8 cellular contexts compared by ENCODE assay signal in the genomic region with DNA sequence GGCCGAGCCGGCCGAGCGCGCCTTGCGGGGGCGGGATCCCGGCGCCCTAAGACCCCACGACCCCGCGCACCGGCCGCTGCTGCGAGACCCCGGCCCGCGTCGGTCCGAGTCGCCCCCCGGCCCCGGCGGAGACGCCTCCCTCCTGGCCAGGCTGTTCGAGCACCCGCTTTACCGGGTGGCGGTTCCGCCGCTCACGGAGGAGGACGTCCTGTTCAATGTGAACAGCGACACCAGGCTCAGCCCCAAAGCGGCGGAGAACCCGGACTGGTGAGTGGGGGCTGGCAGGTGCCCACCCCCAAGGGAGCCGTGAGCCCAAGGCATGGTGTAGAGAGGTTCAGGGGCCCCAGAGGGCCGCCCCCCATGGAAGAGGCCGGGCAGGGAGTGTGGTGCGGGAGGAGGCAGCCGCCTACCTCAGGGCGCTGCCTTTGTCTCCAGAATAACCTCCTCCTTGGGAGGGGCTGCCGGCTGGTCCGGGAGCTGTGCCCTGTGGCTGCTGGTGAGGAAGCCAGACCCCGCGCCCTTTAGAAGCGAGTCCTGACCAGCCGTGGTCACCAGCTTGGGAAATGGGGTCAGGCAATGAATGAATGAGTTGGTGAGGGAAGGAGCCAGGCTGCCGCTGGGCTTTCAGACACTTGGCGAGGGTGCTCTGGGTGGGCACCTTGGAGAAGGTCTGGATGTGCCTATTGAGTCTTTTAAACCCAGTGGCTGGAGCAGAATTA. TPM values are rescaled to one million over a fixed set of nuclear protein-coding genes. Genes with fewer than 3 reads are reported as not detected.
DNase-seq lines count a peak whose midpoint lies in the region; ATAC-seq, FAIRE-seq and TF ChIP-seq lines count a peak whose summit lies in the region.

No MANE protein-coding gene starts in this region.

- no peak for ATAC-seq in HG03457 (IDR thresholded peaks at IDR 0.05; ENCODE audit: unreplicated experiment)

- DNase-seq in AG04450 (ENCODE audit: low read depth, low spot score) (no peak), HL-60 (ENCODE audit: low read depth in 1 of 2, low spot score in 1 of 2) (no peak), endothelial cell of umbilical vein (ENCODE audit: low read depth, low spot score) (peak; percentile 24), GM13976 (ENCODE audit: low spot score) (no peak), NCI-H82 (lab: John Stamatoyannopoulos, UW) (no peak), hepatic stellate cell (ENCODE audit: low spot score) (no peak)

- peak overlapping the region; percentile 20 for H3K9ac ChIP-seq in endothelial cell of umbilical vein (replicated peaks; ENCODE audit: extremely low read depth, insufficient read depth, low read length)

- POLR2A ChIA-PET in AG04450 (lab: Yijun Ruan, JAX) (interaction anchor here (2.1 kb wide), 1 partner anchor 129 kb away, joined by 19 read pairs; no protein-coding TSS in a partner anchor), endothelial cell of umbilical vein (lab: Charles Lee) (no interaction called here)

- H3K9me3 Mint-ChIP-seq in nephron = no peaks in the 10 kb centered on the region

- peaks cover 3 to 24% of the 10 kb centered on the region in 2 experiments for H3K36me3 ChIP-seq in endothelial cell of umbilical vein (ENCODE audit: control insufficient read depth in 2 of 2, extremely low read depth in 1 of 2, insufficient read depth in 2 of 2, low read length in 2 of 2)

- peak overlapping the region; percentile 89 for H3K4me3 ChIP-seq in AG04450 (ENCODE audit: low read depth, low read length)
- peak overlapping the region; percentile 60 for H3K4me3 ChIP-seq in HL-60 (replicated peaks; ENCODE audit: insufficient read depth, low read length)
- peak overlapping the region; percentile 61 to 94 (median 80) for H3K4me3 ChIP-seq in endothelial cell of umbilical vein (replicated peaks in 1 of 3; ENCODE audit: insufficient read depth in 1 of 3, low read depth in 1 of 3, low read length in 3 of 3)

- no peak for TF ChIP-seq POLR2A in endothelial cell of umbilical vein (IDR thresholded peaks at IDR 0.05; ENCODE audit: low read depth, low read length)

- peak; percentile 74 for FAIRE-seq in endothelial cell of umbilical vein (lab: Jason Lieb, UNC)

- dilution Hi-C loops in endothelial cell of umbilical vein (cut with MboI; ENCODE audit: extremely low pct_ligation_motif_present, low sequenced_read_pairs) = no loop called here

- peak overlapping the region; percentile 87 for H3K4me2 ChIP-seq in endothelial cell of umbilical vein (ENCODE audit: insufficient read depth, low read length)

- no TSS peak for BruUV-seq in endothelial cell of umbilical vein (replicated peaks; lab: Mats Ljungman, UMichigan)

- H3K27ac Mint-ChIP-seq in nephron = peak overlapping the region; percentile 75 to 88 (median 84)

- H3K9me1 ChIP-seq in endothelial cell of umbilical vein (replicated peaks; ENCODE audit: control insufficient read depth, extremely low read depth, insufficient read depth, low read length) = no peaks in the 10 kb centered on the region

- H2AFZ ChIP-seq in endothelial cell of umbilical vein (ENCODE audit: low read depth, low read length) = peak overlapping the region; percentile 67

- H3K4me1 Mint-ChIP-seq in nephron = peaks cover 66% of the 10 kb centered on the region

- no peaks in the 10 kb centered on the region for H4K20me1 ChIP-seq in endothelial cell of umbilical vein (replicated peaks; ENCODE audit: control insufficient read depth, extremely low read depth, insufficient read depth, low read length)

- intact Hi-C loops in endothelial cell of umbilical vein (cut with micrococcal nuclease) = loop anchor here (2.0 kb wide), 1 partner anchor 45 kb away; no protein-coding TSS in a partner anchor

- H3K27me3 Mint-ChIP-seq in nephron (ENCODE audit: low read depth) = peaks cover 5% of the 10 kb centered on the region

- H3K9me3 ChIP-seq in AG04450 (ENCODE audit: control insufficient read depth, insufficient read depth, low read length) (no peaks in the 10 kb centered on the region; the same call in 1 of the 2 replicates), endothelial cell of umbilical vein (replicated peaks; ENCODE audit: control insufficient read depth, insufficient read depth, low read length) (no peaks in the 10 kb centered on the region)

- H3K36me3 Mint-ChIP-seq in nephron (ENCODE audit: low read depth) = peaks cover 26% of the 10 kb centered on the region

- CTCF ChIA-PET in AG04450 (lab: Charles Lee) (interaction anchor here (1.1 kb wide), 1 partner anchor 129 kb away, joined by 3 read pairs; no protein-coding TSS in a partner anchor), endothelial cell of umbilical vein (lab: Charles Lee) (interaction anchor here (1.1 to 3.7 kb wide), 3 partner anchors 127 to 135 kb away, joined by 3 to 20 read pairs (median 4); no protein-coding TSS in a partner anchor)

- H3K4me1 ChIP-seq in endothelial cell of umbilical vein (ENCODE audit: control insufficient read depth, extremely low read depth, insufficient read depth, low read length) = peaks cover 15% of the 10 kb centered on the region

- no peak for TF ChIP-seq CTCF in AG04450 (IDR thresholded peaks at IDR 0.05; ENCODE audit: low read depth, low read length)
- TF ChIP-seq CTCF in HL-60 (IDR thresholded peaks at IDR 0.05; ENCODE audit: insufficient read depth, low read length) = no peak
- TF ChIP-seq CTCF in endothelial cell of umbilical vein (IDR thresholded peaks at IDR 0.05; ENCODE audit: extremely low read depth in 1 of 2, insufficient read depth in 1 of 2, low read depth in 1 of 2, low read length in 2 of 2) = no peak
- TF ChIP-seq CTCF in nephron (IDR thresholded peaks at IDR 0.05; ENCODE audit: unreplicated experiment in 3 of 3) = no peak
- no peak for TF ChIP-seq CTCF in GM13976 (IDR thresholded peaks at IDR 0.05; ENCODE audit: borderline replicate concordance, control extremely low read depth, extremely low read depth, insufficient read depth, missing control alignments)

- peak overlapping the region; percentile 86 to 94 (median 92) for H3K4me3 Mint-ChIP-seq in nephron

- H3K27me3 ChIP-seq in AG04450 (ENCODE audit: control insufficient read depth, insufficient read depth, low read length) (no peaks in the 10 kb centered on the region), HL-60 (ENCODE audit: insufficient read depth, poor library complexity, severe bottlenecking) (peaks cover 8% of the 10 kb centered on the region), endothelial cell of umbilical vein (ENCODE audit: control insufficient read depth in 2 of 2, insufficient read depth in 2 of 2, low read length in 2 of 2) (no peaks in the 10 kb centered on the region)

- H3K27ac ChIP-seq in AG04450 (ENCODE audit: low read depth, low read length) (peak overlapping the region; percentile 21), HL-60 (replicated peaks) (no peak overlapping the region), endothelial cell of umbilical vein (ENCODE audit: insufficient read depth, low read depth, low read length) (peak overlapping the region; percentile 14)

- H3K79me2 ChIP-seq in endothelial cell of umbilical vein (ENCODE audit: control insufficient read depth, insufficient read depth, low read length) = peaks cover 35% of the 10 kb centered on the region

- in situ Hi-C loops in GM13976 (cut with MboI; ENCODE audit: low sequenced_read_pairs, unreplicated experiment) = no loop called here

TF ChIP-seq in endothelial cell of umbilical vein, 7 proteins besides CTCF, POLR2A, EP300 and RAD21:
- no peak for TF ChIP-seq EZH2 (IDR thresholded peaks at IDR 0.05; ENCODE audit: borderline replicate concordance, low read depth, low read length, severe bottlenecking)
- TF ChIP-seq JUN (IDR thresholded peaks at IDR 0.05; ENCODE audit: borderline replicate concordance, insufficient read depth, insufficient read length, low read depth) = no peak
- TF ChIP-seq MYC (IDR thresholded peaks at IDR 0.05; ENCODE audit: low read depth, low read length) = no peak
- TF ChIP-seq GATA2 (IDR thresholded peaks at IDR 0.05; ENCODE audit: insufficient read depth, insufficient read length, low read depth, low read length) = no peak
- no peak for TF ChIP-seq FOS (IDR thresholded peaks at IDR 0.05; ENCODE audit: borderline replicate concordance, insufficient read depth, low read length)
- TF ChIP-seq POLR2AphosphoS5 (IDR thresholded peaks at IDR 0.05; ENCODE audit: insufficient read depth, low read depth, low read length) = no peak
- TF ChIP-seq, protein P1, sequence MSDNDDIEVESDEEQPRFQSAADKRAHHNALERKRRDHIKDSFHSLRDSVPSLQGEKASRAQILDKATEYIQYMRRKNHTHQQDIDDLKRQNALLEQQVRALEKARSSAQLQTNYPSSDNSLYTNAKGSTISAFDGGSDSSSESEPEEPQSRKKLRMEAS (IDR thresholded peaks at IDR 0.05; ENCODE audit: insufficient read depth, insufficient read length) = no peak

RNA-seq across cellular contexts. Expression of a gene that starts 1.3 kb away (rescaled TPM):
- 34.5 and 44.6 TPM in 2 replicates for polyA plus RNA-seq in AG04450 (2011; rRNA removed)
- 39.0 and 42.8 TPM in 2 replicates for polyA minus RNA-seq in AG04450 (2011; rRNA and poly(A)+ RNA removed)
- total RNA-seq in endothelial cell of umbilical vein = 34.5 and 44.4 TPM in 2 replicates
- polyA plus RNA-seq in endothelial cell of umbilical vein = 14.2 and 17.4 TPM in 2 replicates
- polyA plus RNA-seq in endothelial cell of umbilical vein (2011; cell fraction: cytosol; rRNA removed) = 13.4 and 17.6 TPM in 2 replicates
- 13.3 and 13.8 TPM in 2 replicates for polyA plus RNA-seq in endothelial cell of umbilical vein (2011; cell fraction: nucleus; rRNA removed)
- 24.5 and 25.3 TPM in 2 replicates for polyA plus RNA-seq in endothelial cell of umbilical vein (2012)
- 12.8 and 20.3 TPM in 2 replicates for polyA minus RNA-seq in endothelial cell of umbilical vein
- polyA minus RNA-seq in endothelial cell of umbilical vein (2011; cell fraction: cytosol; rRNA and poly(A)+ RNA removed) = 7.0 TPM
- 8.4 and 18.1 TPM in 2 replicates for polyA minus RNA-seq in endothelial cell of umbilical vein (2011; cell fraction: nucleus; rRNA and poly(A)+ RNA removed)
